Comparison of ENCODE assay signal across 12 cellular contexts in genomic region chr2:20145497-20146193, GRCh38.
DNase-seq lines count a peak whose midpoint lies in the region; ATAC-seq and FAIRE-seq lines count a peak whose summit lies in the region.
"Had no signal": no experiment of that assay in that cellular context is flagged by ENCODE, and none has a peak within 500 bp of the region (broad histone marks: within the 10 kb centered on the region; RNA-seq: fewer than 3 reads in every experiment).

No MANE protein-coding gene starts in this region.

- no peaks in the 10 kb centered on the region for H3K36me3 Mint-ChIP-seq in T-helper 2 cell treated with Interferon-gamma antibody and Interleukin-4, amounts not matched to agents 5 μg/mL and 100 μg/mL, for 36 hours (ENCODE audit: low read depth)

- 39 to 53% (median 48%) methylated on average over 11 of the region's 11 CpGs for WGBS in small intestine, 3 donors

- H3K4me1 Mint-ChIP-seq in T-helper 2 cell treated with Interferon-gamma antibody and Interleukin-4, amounts not matched to agents 5 μg/mL and 100 μg/mL, for 36 hours (ENCODE audit: low read depth): no peaks in the 10 kb centered on the region
- H3K4me1 Mint-ChIP-seq: central memory CD8-positive, alpha-beta T cell had no signal

- no peaks in the 10 kb centered on the region for H3K9me3 Mint-ChIP-seq in T-helper 2 cell treated with Interferon-gamma antibody and Interleukin-4, amounts not matched to agents 5 μg/mL and 100 μg/mL, for 36 hours
- H3K9me3 Mint-ChIP-seq: central memory CD8-positive, alpha-beta T cell had no signal

- no peak overlapping the region for H3K27ac Mint-ChIP-seq in T-helper 2 cell treated with Interferon-gamma antibody and Interleukin-4, amounts not matched to agents 5 μg/mL and 100 μg/mL, for 36 hours

- no peak overlapping the region for H3K4me3 ChIP-seq in small intestine (ENCODE audit: low read depth in 1 of 2, low read length in 2 of 2)
- H3K4me3 ChIP-seq: A549, tibial artery had no signal

- ATAC-seq in GM21786 (IDR thresholded peaks at IDR 0.05; ENCODE audit: unreplicated experiment): peak; percentile 87
- ATAC-seq in HG03575 (IDR thresholded peaks at IDR 0.05; ENCODE audit: extremely low read depth, insufficient number of reproducible peaks, low FRiP score, unreplicated experiment): peak; percentile 52
- ATAC-seq: A549 had no signal

- DNase-seq in T-helper 2 cell treated with Interferon-gamma antibody and Interleukin-4, amounts not matched to agents 5 μg/mL and 100 μg/mL, for 36 hours (ENCODE audit: low spot score): peak; percentile 9
- no peak for DNase-seq in T-helper 2 cell
- DNase-seq in small intestine: peak; percentile 46
- DNase-seq in HTR-8/SVneo (ENCODE audit: insufficient read length, low spot score): no peak
- no peak for DNase-seq in NCI-H2081 (lab: John Stamatoyannopoulos, UW)
- no peak for DNase-seq in AML-193 (lab: John Stamatoyannopoulos, UW)
- DNase-seq: NCI-H2171, tibial artery had no signal

- H3K27me3 Mint-ChIP-seq in T-helper 2 cell treated with Interferon-gamma antibody and Interleukin-4, amounts not matched to agents 5 μg/mL and 100 μg/mL, for 36 hours (ENCODE audit: low read depth): peaks cover 5% of the 10 kb centered on the region

- no peak overlapping the region for H3K4me3 Mint-ChIP-seq in T-helper 2 cell treated with Interferon-gamma antibody and Interleukin-4, amounts not matched to agents 5 μg/mL and 100 μg/mL, for 36 hours
- H3K4me3 Mint-ChIP-seq: central memory CD8-positive, alpha-beta T cell had no signal

- peaks cover 0 to 4% of the 10 kb centered on the region in 2 donors for H3K4me1 ChIP-seq in small intestine (ENCODE audit: control insufficient read depth in 2 of 2, insufficient read depth in 1 of 2, low read depth in 1 of 2, low read length in 1 of 2)

- no peaks in the 10 kb centered on the region for H3K36me3 ChIP-seq in small intestine (ENCODE audit: control insufficient read depth in 2 of 2, insufficient read depth in 2 of 2, low read length in 2 of 2)
- H3K36me3 ChIP-seq: tibial artery had no signal

- FAIRE-seq in small intestine (lab: Jason Lieb, UNC): no peak
- no peak for FAIRE-seq in HTR-8/SVneo (lab: Jason Lieb, UNC)
- FAIRE-seq: A549 had no signal

- no peaks in the 10 kb centered on the region for H3K9me3 ChIP-seq in small intestine (ENCODE audit: control insufficient read depth, low read depth)
- H3K9me3 ChIP-seq: A549, tibial artery had no signal

- H3K27ac ChIP-seq in small intestine (ENCODE audit: low read depth in 1 of 2, low read length in 1 of 2): no peak overlapping the region
- H3K27ac ChIP-seq: tibial artery had no signal

- no peaks in the 10 kb centered on the region for H3K27me3 ChIP-seq in small intestine (ENCODE audit: control insufficient read depth in 2 of 2, insufficient read depth in 2 of 2, low read length in 2 of 2)
- H3K27me3 ChIP-seq: tibial artery had no signal

Comparison
In these comparisons a context has a peak if more than half of its experiments do, and no peak if none do; other contexts are left out.
1. DNase-seq: peak in T-helper 2 cell treated with Interferon-gamma antibody and Interleukin-4, amounts not matched to agents 5 μg/mL and 100 μg/mL, for 36 hours (single experiment) and small intestine (single experiment); none in T-helper 2 cell (0 of 5), HTR-8/SVneo (single experiment), NCI-H2081 (0 of 2) and AML-193 (0 of 2).